In the genomic region with DNA sequence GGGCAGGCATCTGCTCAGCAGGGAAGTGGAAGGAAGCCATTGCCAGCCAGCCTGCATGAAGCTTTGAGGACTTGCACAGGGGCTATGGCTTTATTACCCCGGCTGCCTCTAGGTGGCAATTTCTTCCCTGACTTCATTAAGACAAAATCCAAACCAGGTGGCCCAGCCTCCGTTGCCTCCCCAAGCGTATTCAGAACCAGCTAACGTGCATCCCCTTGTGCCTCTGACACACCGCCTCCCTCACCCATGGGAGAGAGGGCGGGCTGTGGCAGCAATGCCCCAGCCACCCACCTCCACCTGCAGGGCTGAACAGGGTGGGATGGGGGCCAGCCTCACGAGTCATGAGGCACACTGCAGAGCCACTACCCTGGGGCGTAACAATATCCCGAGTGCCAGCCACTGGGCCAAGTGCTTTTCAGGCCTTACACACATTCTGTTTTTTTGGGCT, we compare ENCODE assay signal across 8 cellular contexts. TPM values are rescaled to one million over a fixed set of nuclear protein-coding genes. Genes with fewer than 3 reads are reported as not detected.
A peak's percentile ranks its signal among the peaks of the same experiment; 100 is the strongest.
DNase-seq lines count a peak whose midpoint lies in the region; ATAC-seq and TF ChIP-seq lines count a peak whose summit lies in the region.

No MANE protein-coding gene starts in this region.

- H3K27ac ChIP-seq in PC-9 (peak overlapping the region; percentile 96), breast epithelium (peak overlapping the region in 1 of 2 donors; percentile 28), lung (ENCODE audit: low read depth in 1 of 2, low read length in 1 of 2) (peak overlapping the region in 1 of 2 donors; percentile 23)

- H3K4me1 ChIP-seq in PC-9 (replicated peaks; ENCODE audit: insufficient read depth) (peaks cover 52% of the 10 kb centered on the region), breast epithelium (no peaks in the 10 kb centered on the region), lung (ENCODE audit: control insufficient read depth in 2 of 2, insufficient read depth in 2 of 2, low read length in 2 of 2) (peaks cover 9 to 22% of the 10 kb centered on the region in 2 donors)

- H3K27me3 ChIP-seq in PC-9 (ENCODE audit: insufficient read depth, low read depth), result no peaks in the 10 kb centered on the region
- H3K27me3 ChIP-seq in breast epithelium, result no peaks in the 10 kb centered on the region
- no peaks in the 10 kb centered on the region for H3K27me3 ChIP-seq in lung (ENCODE audit: control insufficient read depth, insufficient read depth)

- no peaks in the 10 kb centered on the region for H3K9me2 ChIP-seq in PC-9 (ENCODE audit: insufficient read depth)

- peaks cover 2% of the 10 kb centered on the region for H3K27me3 Mint-ChIP-seq in activated T-cell treated with anti-CD3 and anti-CD28 coated beads, Interleukin-2, amount 50 U/mL, for 4 hours (ENCODE audit: low read depth)

- H3K4me3 ChIP-seq in PC-9 (no peak overlapping the region), breast epithelium (peak overlapping the region in 1 of 3 donors; percentile 18), lung (no peak overlapping the region)

- POLR2A ChIA-PET in PC-9 (lab: Charles Lee; ENCODE audit: unreplicated experiment), result no interaction called here

- CTCF ChIA-PET in PC-9 (lab: Charles Lee), result interaction anchor here (0.7 to 1.3 kb wide), 4 partner anchors 31 to 76 kb away, joined by 3 to 5 read pairs (median 4); no protein-coding TSS in a partner anchor

- TF ChIP-seq CTCF in PC-9 (conservative IDR thresholded peaks at IDR 0.05) (peak; percentile 59), breast epithelium (IDR thresholded peaks at IDR 0.05) (peak in 2 of 3 donors; percentile 40 to 64), lung (IDR thresholded peaks at IDR 0.05; ENCODE audit: control extremely low read depth, extremely low read depth) (no peak)

- H3K9me3 Mint-ChIP-seq in activated T-cell treated with anti-CD3 and anti-CD28 coated beads, Interleukin-2, amount 50 U/mL, for 4 hours, result no peaks in the 10 kb centered on the region

- peaks cover 45% of the 10 kb centered on the region for H3K79me2 ChIP-seq in PC-9 (ENCODE audit: low read depth)

- 49 to 53% methylated on average over 9 of the region's 9 CpGs for WGBS in lung, 2 donors

- H3K4me3 Mint-ChIP-seq in activated T-cell treated with anti-CD3 and anti-CD28 coated beads, Interleukin-2, amount 50 U/mL, for 4 hours, result no peak overlapping the region

- H3K36me3 ChIP-seq in PC-9 (ENCODE audit: low read depth) (peaks cover 24% of the 10 kb centered on the region), breast epithelium (no peaks in the 10 kb centered on the region), lung (ENCODE audit: control insufficient read depth in 2 of 2, insufficient read depth in 2 of 2, low read length in 2 of 2) (peaks cover 3 to 29% of the 10 kb centered on the region in 2 donors)

- peak in 1 of 2 donors; percentile 70 for ATAC-seq in activated T-cell treated with anti-CD3 and anti-CD28 coated beads, Interleukin-2, amount 50 U/mL, for 4 hours
- ATAC-seq in lung (ENCODE audit: insufficient read depth, low FRiP score) (no peak), GM18520 (IDR thresholded peaks at IDR 0.05; ENCODE audit: unreplicated experiment) (no peak), HG03097 (IDR thresholded peaks at IDR 0.05; ENCODE audit: low FRiP score, unreplicated experiment) (no peak)

- H3F3A ChIP-seq in PC-9 (ENCODE audit: insufficient read depth, low read depth), result peaks cover 32% of the 10 kb centered on the region

- intact Hi-C loops in PC-9 (cut with micrococcal nuclease; ENCODE audit: unreplicated experiment), result loop anchor here (1.0 kb wide), 1 partner anchor 68 kb away; no protein-coding TSS in a partner anchor
- intact Hi-C loops in breast epithelium (cut with DNase I; ENCODE audit: low total_unique reads), result no loop called here

- H3K4me2 ChIP-seq in PC-9, result peak overlapping the region; percentile 100

- TF ChIP-seq POLR2A in breast epithelium (IDR thresholded peaks at IDR 0.05), result no peak

- no peaks in the 10 kb centered on the region for H3K36me3 Mint-ChIP-seq in activated T-cell treated with anti-CD3 and anti-CD28 coated beads, Interleukin-2, amount 50 U/mL, for 4 hours (ENCODE audit: insufficient read depth)

- H4K20me1 ChIP-seq in PC-9 (ENCODE audit: insufficient read depth), result no peaks in the 10 kb centered on the region

- peaks cover 16% of the 10 kb centered on the region for H3K4me1 Mint-ChIP-seq in activated T-cell treated with anti-CD3 and anti-CD28 coated beads, Interleukin-2, amount 50 U/mL, for 4 hours (ENCODE audit: low read depth)

- H2AFZ ChIP-seq in PC-9, result no peak overlapping the region

- peak; percentile 21 for DNase-seq in activated T-cell treated with anti-CD3 and anti-CD28 coated beads, Interleukin-2, amount 50 U/mL, for 4 hours
- DNase-seq in activated T-cell treated with anti-CD3 and anti-CD28 coated beads for 4 hours (no peak), HuH-7.5 (ENCODE audit: low spot score) (peak; percentile 50), PC-9 (peak; percentile 66 to 76), breast epithelium (ENCODE audit: low spot score in 2 of 2) (peak in 1 of 2 donors; percentile 61), lung (ENCODE audit: low spot score) (peak; percentile 60)

- H3K9me3 ChIP-seq in PC-9 (ENCODE audit: insufficient read depth, low read depth), result no peaks in the 10 kb centered on the region
- H3K9me3 ChIP-seq in breast epithelium, result no peaks in the 10 kb centered on the region
- no peaks in the 10 kb centered on the region for H3K9me3 ChIP-seq in lung (ENCODE audit: control insufficient read depth in 2 of 2, insufficient read depth in 1 of 2, low read length in 1 of 2)

- BruUV-seq in PC-9 (replicated peaks; lab: Mats Ljungman, UMichigan), result no TSS peak

RNA-seq across cellular contexts. Expression of gene KIFC3, which starts 6.8 kb away (rescaled TPM):
- total RNA-seq in activated T-cell treated with anti-CD3 and anti-CD28 coated beads, Interleukin-2, amount 50 U/mL, for 4 hours, result 1 to 10 TPM; 2.7 to 4.1 (median 3.2) TPM
- total RNA-seq in PC-9 (2021) (52.5 and 65.5 TPM in 2 replicates), breast epithelium (10 to 100 TPM; 15.7 to 36.1 (median 35.1) TPM), lung (100 to 1,000 TPM in 1 of 2 donors, 10 to 100 TPM in 1; 84.6 to 137 TPM)
- polyA plus RNA-seq in lung, result 10 to 100 TPM; 65.9 to 94.5 TPM

RNA-seq across cellular contexts. Expression of gene KATNB1, which starts 59.9 kb away (rescaled TPM):
- total RNA-seq in activated T-cell treated with anti-CD3 and anti-CD28 coated beads, Interleukin-2, amount 50 U/mL, for 4 hours, result 10 to 100 TPM; 47.9 to 56.1 (median 55.5) TPM
- total RNA-seq in PC-9 (2021) (25.9 and 27.7 TPM in 2 replicates), breast epithelium (10 to 100 TPM; 15.5 to 20.9 (median 17.0) TPM), lung (10 to 100 TPM; 14.9 to 39.3 TPM)
- polyA plus RNA-seq in lung, result 10 to 100 TPM; 15.2 to 25.0 TPM
